Comparison of ENCODE assay signal across 21 cellular contexts in genomic region chrX:74009041-74009440, GRCh38.
"Had no signal": no experiment of that assay in that cellular context is flagged by ENCODE, and none has a peak within 500 bp of the region (broad histone marks: within the 10 kb centered on the region; RNA-seq: fewer than 3 reads in every experiment).

No MANE protein-coding gene starts in this region.

- H3K27me3 Mint-ChIP-seq: activated naive CD8-positive, alpha-beta T cell treated with anti-CD3 and anti-CD28 coated beads for 36 hours; natural killer cell treated with Interleukin-12 subunit alpha and Interleukin-12 subunit beta and Interleukin-15 and Interleukin-18, amount 100 ng/mL, for 72 hours; stimulated activated naive B cell treated with anti-CD40 and anti-IgM and Interleukin-4, amounts not matched to agents 10 μg/mL and 1 μg/mL and 100 μg/mL, for 72 hours; T-helper 17 cell had no signal

- H3K27ac ChIP-seq: epithelial cell of prostate, left lung, prostate gland, right lobe of liver, spleen, transverse colon had no signal

- DNase-seq: activated CD4-positive, alpha-beta T cell treated with anti-CD3 and anti-CD28 coated beads, Interleukin-2, amount 50 U/mL, for 48 hours; activated gamma-delta T cell treated with Interleukin-2 at 50 U/mL for 16 hours; activated naive CD8-positive, alpha-beta T cell treated with anti-CD3 and anti-CD28 coated beads for 36 hours; activated T-cell treated with anti-CD3 and anti-CD28 coated beads, Interleukin-2, amount 50 U/mL, for 48 hours; aorta; caudate nucleus; cortex of kidney; effector memory CD4-positive, alpha-beta T cell; glutamatergic neuron; immature natural killer cell; left lung; right lobe of liver; spleen; stimulated activated CD4-positive, alpha-beta T cell treated with anti-CD3 and anti-CD28 coated beads, Interleukin-1b, Interleukin-23, amount 100 ng/mL, for 48 hours; stimulated activated naive B cell treated with anti-CD40 and anti-IgM and Interleukin-4, amounts not matched to agents 10 μg/mL and 1 μg/mL and 100 μg/mL, for 72 hours; substantia nigra; T-helper 17 cell; transverse colon had no signal

- H3K36me3 ChIP-seq: left lung, prostate gland, right lobe of liver, transverse colon had no signal

- H3K4me1 ChIP-seq: left lung, prostate gland, right lobe of liver, spleen, transverse colon had no signal

- ATAC-seq: left lung; natural killer cell treated with Interleukin-12 subunit alpha and Interleukin-12 subunit beta and Interleukin-15 and Interleukin-18, amount 100 ng/mL, for 72 hours; right lobe of liver; stimulated activated naive B cell treated with anti-CD40 and anti-IgM and Interleukin-4, amounts not matched to agents 10 μg/mL and 1 μg/mL and 100 μg/mL, for 72 hours; T-helper 17 cell had no signal

- H3K27ac Mint-ChIP-seq: activated naive CD8-positive, alpha-beta T cell treated with anti-CD3 and anti-CD28 coated beads for 36 hours; natural killer cell treated with Interleukin-12 subunit alpha and Interleukin-12 subunit beta and Interleukin-15 and Interleukin-18, amount 100 ng/mL, for 72 hours; stimulated activated naive B cell treated with anti-CD40 and anti-IgM and Interleukin-4, amounts not matched to agents 10 μg/mL and 1 μg/mL and 100 μg/mL, for 72 hours; T-helper 17 cell had no signal

- H3K9me3 Mint-ChIP-seq: immature natural killer cell; natural killer cell treated with Interleukin-12 subunit alpha and Interleukin-12 subunit beta and Interleukin-15 and Interleukin-18, amount 100 ng/mL, for 72 hours had no signal

- H3K4me1 Mint-ChIP-seq: activated naive CD8-positive, alpha-beta T cell treated with anti-CD3 and anti-CD28 coated beads for 36 hours; immature natural killer cell; stimulated activated naive B cell treated with anti-CD40 and anti-IgM and Interleukin-4, amounts not matched to agents 10 μg/mL and 1 μg/mL and 100 μg/mL, for 72 hours had no signal

- H3K4me3 Mint-ChIP-seq: activated naive CD8-positive, alpha-beta T cell treated with anti-CD3 and anti-CD28 coated beads for 36 hours; immature natural killer cell; natural killer cell treated with Interleukin-12 subunit alpha and Interleukin-12 subunit beta and Interleukin-15 and Interleukin-18, amount 100 ng/mL, for 72 hours; stimulated activated naive B cell treated with anti-CD40 and anti-IgM and Interleukin-4, amounts not matched to agents 10 μg/mL and 1 μg/mL and 100 μg/mL, for 72 hours; T-helper 17 cell had no signal

- H3K27me3 ChIP-seq: left lung, right lobe of liver, spleen, transverse colon had no signal

- H3K4me3 ChIP-seq: left lung, prostate gland, right lobe of liver, spleen, transverse colon had no signal

- H3K9me3 ChIP-seq: left lung, prostate gland, right lobe of liver, transverse colon had no signal
